Comparison of ENCODE assay signal across 8 cellular contexts in the genomic region with DNA sequence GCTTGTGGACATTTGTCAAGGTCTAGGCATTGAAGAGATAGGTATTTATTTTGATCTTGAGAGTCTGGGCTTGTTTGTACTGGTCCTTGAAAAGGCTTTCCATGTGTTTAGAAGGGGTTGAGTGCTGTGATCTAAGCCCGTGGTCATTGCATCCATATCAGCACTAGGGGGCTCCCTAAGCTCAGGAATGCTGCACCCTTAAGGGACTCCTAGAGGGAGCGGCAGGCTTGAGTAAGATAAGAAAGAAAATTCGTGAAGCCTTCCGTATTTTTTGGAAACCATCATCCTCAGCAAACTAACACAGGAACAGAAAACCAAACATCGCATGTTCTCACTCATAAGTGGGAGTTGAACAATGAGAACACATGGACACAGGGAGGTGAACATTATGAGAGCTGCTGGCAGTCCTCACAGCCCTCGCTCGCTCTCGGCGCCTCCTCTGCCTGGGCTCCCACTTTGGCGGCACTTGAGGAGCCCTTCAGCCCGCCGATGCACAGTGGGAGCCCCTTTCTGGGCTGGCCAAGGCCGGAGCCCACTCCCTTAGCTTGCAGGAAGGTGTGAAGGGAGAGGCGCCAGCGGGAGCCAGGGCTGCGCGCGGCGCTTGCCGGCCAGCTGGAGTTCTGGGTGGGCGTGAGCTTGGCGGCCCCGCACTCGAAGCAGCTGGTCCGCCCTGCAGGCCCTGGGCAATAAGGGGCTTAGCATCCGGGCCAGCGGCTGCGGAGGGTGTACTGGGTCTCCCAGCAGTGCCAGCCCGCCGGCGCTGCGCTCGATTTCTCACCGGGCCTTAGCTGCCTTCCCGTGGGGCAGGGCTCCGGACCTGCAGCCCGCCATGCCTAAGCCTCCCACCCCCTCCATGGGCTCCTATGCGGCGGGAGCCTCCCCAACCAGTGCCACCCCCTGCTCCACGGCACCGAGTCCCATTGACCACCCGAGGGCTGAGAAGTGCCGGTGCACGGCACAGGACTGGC.
DNase-seq lines count a peak whose midpoint lies in the region; ATAC-seq, FAIRE-seq and TF ChIP-seq lines count a peak whose summit lies in the region.
"Not testable (repeated sequence)": the region's sequence is repeated elsewhere in the genome, so short reads cannot be mapped to it uniquely, and the experiment has no call there.

No MANE protein-coding gene starts in this region.

- POLR2A ChIA-PET in MCF 10A (lab: Yijun Ruan, JAX), result not testable (repeated sequence)

- not testable (repeated sequence) for H3K27ac ChIP-seq in iPS DF 6.9 (ENCODE audit: low read length); smooth muscle cell (ENCODE audit: low read depth)

- not testable (repeated sequence) for BruUV-seq in MCF 10A (replicated peaks; lab: Mats Ljungman, UMichigan)

- CTCF ChIA-PET in MCF 10A (lab: Yijun Ruan, JAX), result interaction anchor here (0.6 to 0.7 kb wide), 2 partner anchors 15 to 670 kb away, joined by 5 to 6 read pairs; no protein-coding TSS in a partner anchor

- H3K4me2 ChIP-seq in smooth muscle cell, result not testable (repeated sequence)

- not testable (repeated sequence) for H3K4me3 Mint-ChIP-seq in MCF 10A (ENCODE audit: unreplicated experiment)

- H3K27ac Mint-ChIP-seq in MCF 10A (ENCODE audit: low read depth, unreplicated experiment), result not testable (repeated sequence)

- H3K79me2 ChIP-seq in smooth muscle cell (ENCODE audit: low read depth), result not testable (repeated sequence)

- H3K27me3 Mint-ChIP-seq in MCF 10A (ENCODE audit: insufficient read depth, unreplicated experiment), result not testable (repeated sequence)

- H3K36me3 ChIP-seq in iPS DF 6.9 (ENCODE audit: control insufficient read depth, insufficient read depth, low read length); smooth muscle cell (ENCODE audit: low read depth): not testable (repeated sequence)

- H4K20me1 ChIP-seq in smooth muscle cell (ENCODE audit: low read depth), result not testable (repeated sequence)

- H3F3A ChIP-seq in smooth muscle cell (ENCODE audit: low read depth), result not testable (repeated sequence)

- not testable (repeated sequence) for H3K9me3 ChIP-seq in iPS DF 6.9 (ENCODE audit: control insufficient read depth, insufficient read depth, low read length); smooth muscle cell (replicated peaks; ENCODE audit: low read depth)

- H3K9me3 Mint-ChIP-seq in MCF 10A (ENCODE audit: unreplicated experiment), result not testable (repeated sequence)

- not testable (repeated sequence) for H2AFZ ChIP-seq in smooth muscle cell (ENCODE audit: low read depth)

- not testable (repeated sequence) for FAIRE-seq in RCC 7860 (lab: Jason Lieb, UNC)

- H3K4me1 ChIP-seq in iPS DF 6.9 (ENCODE audit: control insufficient read depth, insufficient read depth, low read length); smooth muscle cell (ENCODE audit: low read depth): not testable (repeated sequence)

- peak; percentile 66 for ATAC-seq in GM18870 (IDR thresholded peaks at IDR 0.05; ENCODE audit: unreplicated experiment)
- peak; percentile 70 for ATAC-seq in HG02642 (IDR thresholded peaks at IDR 0.05; ENCODE audit: poor library complexity, unreplicated experiment)

- H3K4me1 Mint-ChIP-seq in MCF 10A (ENCODE audit: insufficient read depth, unreplicated experiment), result not testable (repeated sequence)

- WGBS in iPS DF 6.9 (ENCODE audit: insufficient coverage, insufficient read length), result no CpG with 5 or more reads among the region's 44 CpGs
- 93% methylated on average over 41 of the region's 44 CpGs for WGBS in smooth muscle cell (ENCODE audit: low lambda C conversion rate)

- intact Hi-C loops in MCF 10A (cut with micrococcal nuclease), result not testable (repeated sequence)

- H3K27me3 ChIP-seq in iPS DF 6.9 (ENCODE audit: control insufficient read depth, insufficient read depth, low read length); smooth muscle cell (ENCODE audit: low read depth): not testable (repeated sequence)

- TF ChIP-seq CTCF in LNCAP (IDR thresholded peaks at IDR 0.05), result peak; percentile 73
- peak; percentile 32 for TF ChIP-seq CTCF in MCF 10A (IDR thresholded peaks at IDR 0.05; ENCODE audit: unreplicated experiment)
- peak; percentile 14 for TF ChIP-seq CTCF in smooth muscle cell (IDR thresholded peaks at IDR 0.05; ENCODE audit: borderline replicate concordance, insufficient read depth, poor library complexity, severe bottlenecking)

- not testable (repeated sequence) for H3K4me3 ChIP-seq in iPS DF 6.9 (ENCODE audit: low read length); smooth muscle cell

- DNase-seq in DMS114 treated with DMSO at 0.1 percent for 48 hours (lab: John Stamatoyannopoulos, UW; ENCODE audit: unreplicated experiment), result peak; percentile 12
- DNase-seq in RCC 7860 (ENCODE audit: low spot score), result peak; percentile 6
- peak; percentile 56 for DNase-seq in MCF 10A (ENCODE audit: unreplicated experiment)
- peak; percentile 47 for DNase-seq in iPS DF 6.9 (ENCODE audit: low read depth, low spot score)
- DNase-seq in smooth muscle cell (lab: John Stamatoyannopoulos, UW; ENCODE audit: unreplicated experiment), result not testable (repeated sequence)

- H3K36me3 Mint-ChIP-seq in MCF 10A (ENCODE audit: insufficient read depth, unreplicated experiment), result not testable (repeated sequence)

- H3K9ac ChIP-seq in smooth muscle cell (ENCODE audit: low read depth), result not testable (repeated sequence)

Comparison
In these comparisons a context has a peak if more than half of its experiments do, and no peak if none do; other contexts are left out.
1. CTCF ChIP-seq: peak in every context shown above with its lines; median percentile 73 in LNCAP; 32 in MCF 10A; 14 in smooth muscle cell.